In genomic region chr6:30325150-30325872, GRCh38 we compare ENCODE assay signal across 8 cellular contexts. TPM values are rescaled to one million over a fixed set of nuclear protein-coding genes. Genes with fewer than 3 reads are reported as not detected.
A peak's percentile ranks its signal among the peaks of the same experiment; 100 is the strongest.
DNase-seq lines count a peak whose midpoint lies in the region; ATAC-seq and TF ChIP-seq lines count a peak whose summit lies in the region.

No MANE protein-coding gene starts in this region.

- TF ChIP-seq POLR2A in NB4 (IDR thresholded peaks at IDR 0.05; ENCODE audit: extremely low read depth, insufficient read length) = no peak

- no peak for TF ChIP-seq CTCF in NB4 (IDR thresholded peaks at IDR 0.05; ENCODE audit: low read depth, low read length)
- TF ChIP-seq CTCF in nephron (IDR thresholded peaks at IDR 0.05; ENCODE audit: unreplicated experiment in 3 of 3) = no peak
- TF ChIP-seq CTCF in type B pancreatic cell (conservative IDR thresholded peaks at IDR 0.05) = no peak

- DNase-seq in AML-193 (lab: John Stamatoyannopoulos, UW) = peak; percentile 47 to 50
- peak; percentile 75 for DNase-seq in NB4 (ENCODE audit: low read depth)
- peak; percentile 88 to 91 for DNase-seq in activated CD4-positive, alpha-beta T cell treated with anti-CD3 and anti-CD28 coated beads, Interleukin-2, amount 50 U/mL, for 48 hours
- DNase-seq in epithelial cell of prostate (ENCODE audit: low read depth, low spot score) = no peak
- no peak for DNase-seq in type B pancreatic cell (ENCODE audit: extremely low spot score, unreplicated experiment)

- H3K27me3 Mint-ChIP-seq in nephron (ENCODE audit: low read depth) (no peaks in the 10 kb centered on the region), type B pancreatic cell (no peaks in the 10 kb centered on the region)

- H3K27ac Mint-ChIP-seq in nephron = peak overlapping the region; percentile 89 to 95 (median 94)
- H3K27ac Mint-ChIP-seq in type B pancreatic cell = peak overlapping the region; percentile 100

- peak overlapping the region; percentile 94 to 97 (median 96) for H3K4me3 Mint-ChIP-seq in nephron
- peak overlapping the region; percentile 98 for H3K4me3 Mint-ChIP-seq in type B pancreatic cell

- peak overlapping the region; percentile 95 for H3K27ac ChIP-seq in epithelial cell of prostate

- ATAC-seq in GM19395 (IDR thresholded peaks at IDR 0.05; ENCODE audit: unreplicated experiment) (peak; percentile 39), HG02973 (IDR thresholded peaks at IDR 0.05; ENCODE audit: unreplicated experiment) (no peak)

- H3K9me3 Mint-ChIP-seq in nephron (no peaks in the 10 kb centered on the region), type B pancreatic cell (no peaks in the 10 kb centered on the region)

- peaks cover 42% of the 10 kb centered on the region for H3K4me1 Mint-ChIP-seq in nephron
- H3K4me1 Mint-ChIP-seq in type B pancreatic cell (ENCODE audit: unreplicated experiment) = peaks cover 33% of the 10 kb centered on the region

- peak overlapping the region; percentile 94 for H3K4me3 ChIP-seq in NB4 (ENCODE audit: low read depth, low read length)

- H3K36me3 Mint-ChIP-seq in nephron (ENCODE audit: low read depth) (peaks cover 25% of the 10 kb centered on the region), type B pancreatic cell (peaks cover 11% of the 10 kb centered on the region)

RNA-seq across cellular contexts. Expression of gene TRIM39, which starts 1.4 kb away (rescaled TPM):
- 13.7 and 16.4 TPM in 2 replicates for total RNA-seq in type B pancreatic cell (ENCODE audit: low replicate concordance)

RNA-seq across cellular contexts. Expression of gene RPP21, which starts 19.6 kb away (rescaled TPM):
- 41.2 and 49.6 TPM in 2 replicates for total RNA-seq in type B pancreatic cell (ENCODE audit: low replicate concordance)

Comparison
In these comparisons a context has a peak if more than half of its experiments do, and no peak if none do; other contexts are left out.
1. DNase-seq: peak in AML-193 (2 of 2), NB4 (single experiment) and activated CD4-positive, alpha-beta T cell treated with anti-CD3 and anti-CD28 coated beads, Interleukin-2, amount 50 U/mL, for 48 hours (2 of 2); none in epithelial cell of prostate (single experiment) and type B pancreatic cell (single experiment).